Comparison of ENCODE assay signal across 1 cellular context in genomic region chr7:73578342-73579124, GRCh38.
TF ChIP-seq lines count a peak whose summit lies in the region.

A gene with protein sequence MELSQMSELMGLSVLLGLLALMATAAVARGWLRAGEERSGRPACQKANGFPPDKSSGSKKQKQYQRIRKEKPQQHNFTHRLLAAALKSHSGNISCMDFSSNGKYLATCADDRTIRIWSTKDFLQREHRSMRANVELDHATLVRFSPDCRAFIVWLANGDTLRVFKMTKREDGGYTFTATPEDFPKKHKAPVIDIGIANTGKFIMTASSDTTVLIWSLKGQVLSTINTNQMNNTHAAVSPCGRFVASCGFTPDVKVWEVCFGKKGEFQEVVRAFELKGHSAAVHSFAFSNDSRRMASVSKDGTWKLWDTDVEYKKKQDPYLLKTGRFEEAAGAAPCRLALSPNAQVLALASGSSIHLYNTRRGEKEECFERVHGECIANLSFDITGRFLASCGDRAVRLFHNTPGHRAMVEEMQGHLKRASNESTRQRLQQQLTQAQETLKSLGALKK (minus strand): TSS chr7:73578579. CDS start chr7:73578549, 30 bp downstream.

TF ChIP-seq in HepG2, 621 proteins besides CTCF, POLR2A, EP300 and RAD21 (continued from another document and continues in another):
- TF ChIP-seq BATF2 (CRISPR knock-in tag; IDR thresholded peaks at IDR 0.05) (no peak; the same call in 1 of the 2 replicates), ZNF225 (CRISPR knock-in tag; IDR thresholded peaks at IDR 0.05) (no peak), RNF2 (conservative IDR thresholded peaks at IDR 0.05; ENCODE audit: low read depth) (no peak), ZMAT5 (CRISPR knock-in tag; IDR thresholded peaks at IDR 0.05; ENCODE audit: borderline replicate concordance, low read depth) (no peak), JARID2 (CRISPR knock-in tag; IDR thresholded peaks at IDR 0.05; ENCODE audit: insufficient replicate concordance) (no peak), ZEB1 (IDR thresholded peaks at IDR 0.05; ENCODE audit: insufficient replicate concordance, low read depth) (no peak), ZSCAN29 (CRISPR knock-in tag; conservative IDR thresholded peaks at IDR 0.05) (no peak), ZMYM3 (CRISPR knock-in tag; IDR thresholded peaks at IDR 0.05) (no peak), ZKSCAN1 (IDR thresholded peaks at IDR 0.05; ENCODE audit: low read length) (no peak), THAP9 (CRISPR knock-in tag; IDR thresholded peaks at IDR 0.05; ENCODE audit: borderline replicate concordance) (no peak), ZNF546 (CRISPR knock-in tag; conservative IDR thresholded peaks at IDR 0.05) (no peak), RARA (CRISPR knock-in tag; IDR thresholded peaks at IDR 0.05) (0 out of 2 replicates have a peak, but pooled peaks have one; percentile 12), GZF1 (CRISPR knock-in tag; IDR thresholded peaks at IDR 0.05) (no peak), POLR2G (IDR thresholded peaks at IDR 0.05; ENCODE audit: low read depth, low read length) (peak; percentile 98), TAF1 (CRISPR knock-in tag; IDR thresholded peaks at IDR 0.05) (peak; percentile 89), MXD1 (CRISPR knock-in tag; IDR thresholded peaks at IDR 0.05) (peak; percentile 52; the same call in 1 of the 2 replicates), ZNF839 (CRISPR knock-in tag; IDR thresholded peaks at IDR 0.05; ENCODE audit: borderline replicate concordance) (0 out of 2 replicates have a peak, but pooled peaks have one; percentile 71), SOX6 (IDR thresholded peaks at IDR 0.05) (no peak), SOX6 (CRISPR knock-in tag; IDR thresholded peaks at IDR 0.05) (no peak; the same call in 1 of the 2 replicates), ZNF10 (CRISPR knock-in tag; IDR thresholded peaks at IDR 0.05; ENCODE audit: borderline replicate concordance, low read depth) (no peak), YEATS4 (CRISPR knock-in tag; IDR thresholded peaks at IDR 0.05; ENCODE audit: borderline replicate concordance) (peak; percentile 76; the same call in 1 of the 2 replicates), ZNF790 (CRISPR knock-in tag; IDR thresholded peaks at IDR 0.05; ENCODE audit: borderline replicate concordance) (no peak), PCBP2 (optimal IDR thresholded peaks at IDR 0.05; ENCODE audit: low read depth, low read length, poor library complexity, severe bottlenecking) (no peak), ISX (CRISPR knock-in tag; conservative IDR thresholded peaks at IDR 0.05) (0 out of 2 replicates have a peak, but pooled peaks have one; percentile 36), MAFF (IDR thresholded peaks at IDR 0.05; ENCODE audit: low read depth, low read length) (no peak), ZNF569 (CRISPR knock-in tag; IDR thresholded peaks at IDR 0.05; ENCODE audit: borderline replicate concordance) (no peak), NFKB2 (CRISPR knock-in tag; IDR thresholded peaks at IDR 0.05; ENCODE audit: borderline replicate concordance) (peak; percentile 46; the same call in 1 of the 2 replicates), MTA3 (CRISPR knock-in tag; IDR thresholded peaks at IDR 0.05) (no peak), SP1 (IDR thresholded peaks at IDR 0.05) (no peak), SP1 (CRISPR knock-in tag; IDR thresholded peaks at IDR 0.05) (peak; percentile 68), YY1 (IDR thresholded peaks at IDR 0.05; ENCODE audit: insufficient read depth, insufficient replicate concordance, low read depth, low read length) (peak; percentile 83), RBAK (CRISPR knock-in tag; IDR thresholded peaks at IDR 0.05) (no peak), IRX3 (CRISPR knock-in tag; IDR thresholded peaks at IDR 0.05; ENCODE audit: borderline replicate concordance, low read depth) (no peak), ZNF570 (CRISPR knock-in tag; IDR thresholded peaks at IDR 0.05; ENCODE audit: borderline replicate concordance) (no peak), POLR2AphosphoS5 (IDR thresholded peaks at IDR 0.05; ENCODE audit: low read depth, low read length) (peak; percentile 93), GTF3A (CRISPR knock-in tag; conservative IDR thresholded peaks at IDR 0.05) (no peak), NCOA2 (CRISPR knock-in tag; IDR thresholded peaks at IDR 0.05) (no peak; the same call in 1 of the 2 replicates), ZBTB7A (CRISPR knock-in tag; IDR thresholded peaks at IDR 0.05) (no peak), THAP11 (CRISPR knock-in tag; IDR thresholded peaks at IDR 0.05) (peak; percentile 70), SMAD9 (CRISPR knock-in tag; IDR thresholded peaks at IDR 0.05) (no peak), TRIM24 (CRISPR knock-in tag; IDR thresholded peaks at IDR 0.05) (no peak), ESRRA (CRISPR knock-in tag; IDR thresholded peaks at IDR 0.05; ENCODE audit: low read depth) (no peak), ZNF616 (CRISPR knock-in tag; IDR thresholded peaks at IDR 0.05; ENCODE audit: low read depth) (no peak), ATF3 (CRISPR knock-in tag; IDR thresholded peaks at IDR 0.05) (no peak; the same call in 1 of the 2 replicates), RORA (CRISPR knock-in tag; IDR thresholded peaks at IDR 0.05) (no peak), PAX8 (CRISPR knock-in tag; IDR thresholded peaks at IDR 0.05; ENCODE audit: borderline replicate concordance) (no peak), NFIC (IDR thresholded peaks at IDR 0.05; ENCODE audit: low read length) (no peak)
- TF ChIP-seq, protein P1, sequence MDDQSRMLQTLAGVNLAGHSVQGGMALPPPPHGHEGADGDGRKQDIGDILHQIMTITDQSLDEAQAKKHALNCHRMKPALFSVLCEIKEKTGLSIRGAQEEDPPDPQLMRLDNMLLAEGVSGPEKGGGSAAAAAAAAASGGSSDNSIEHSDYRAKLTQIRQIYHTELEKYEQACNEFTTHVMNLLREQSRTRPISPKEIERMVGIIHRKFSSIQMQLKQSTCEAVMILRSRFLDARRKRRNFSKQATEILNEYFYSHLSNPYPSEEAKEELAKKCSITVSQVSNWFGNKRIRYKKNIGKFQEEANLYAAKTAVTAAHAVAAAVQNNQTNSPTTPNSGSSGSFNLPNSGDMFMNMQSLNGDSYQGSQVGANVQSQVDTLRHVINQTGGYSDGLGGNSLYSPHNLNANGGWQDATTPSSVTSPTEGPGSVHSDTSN (CRISPR knock-in tag; IDR thresholded peaks at IDR 0.05; ENCODE audit: borderline replicate concordance), result no peak
- TF ChIP-seq, protein P2, sequence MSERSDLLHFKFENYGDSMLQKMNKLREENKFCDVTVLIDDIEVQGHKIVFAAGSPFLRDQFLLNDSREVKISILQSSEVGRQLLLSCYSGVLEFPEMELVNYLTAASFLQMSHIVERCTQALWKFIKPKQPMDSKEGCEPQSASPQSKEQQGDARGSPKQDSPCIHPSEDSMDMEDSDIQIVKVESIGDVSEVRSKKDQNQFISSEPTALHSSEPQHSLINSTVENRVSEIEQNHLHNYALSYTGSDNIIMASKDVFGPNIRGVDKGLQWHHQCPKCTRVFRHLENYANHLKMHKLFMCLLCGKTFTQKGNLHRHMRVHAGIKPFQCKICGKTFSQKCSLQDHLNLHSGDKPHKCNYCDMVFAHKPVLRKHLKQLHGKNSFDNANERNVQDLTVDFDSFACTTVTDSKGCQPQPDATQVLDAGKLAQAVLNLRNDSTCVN (CRISPR knock-in tag; IDR thresholded peaks at IDR 0.05; ENCODE audit: borderline replicate concordance), result peak; percentile 66; the same call in 1 of the 2 replicates
- TF ChIP-seq, protein P3, sequence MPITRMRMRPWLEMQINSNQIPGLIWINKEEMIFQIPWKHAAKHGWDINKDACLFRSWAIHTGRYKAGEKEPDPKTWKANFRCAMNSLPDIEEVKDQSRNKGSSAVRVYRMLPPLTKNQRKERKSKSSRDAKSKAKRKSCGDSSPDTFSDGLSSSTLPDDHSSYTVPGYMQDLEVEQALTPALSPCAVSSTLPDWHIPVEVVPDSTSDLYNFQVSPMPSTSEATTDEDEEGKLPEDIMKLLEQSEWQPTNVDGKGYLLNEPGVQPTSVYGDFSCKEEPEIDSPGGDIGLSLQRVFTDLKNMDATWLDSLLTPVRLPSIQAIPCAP (CRISPR knock-in tag; IDR thresholded peaks at IDR 0.05; ENCODE audit: low read depth), result no peak
- TF ChIP-seq, protein P4, sequence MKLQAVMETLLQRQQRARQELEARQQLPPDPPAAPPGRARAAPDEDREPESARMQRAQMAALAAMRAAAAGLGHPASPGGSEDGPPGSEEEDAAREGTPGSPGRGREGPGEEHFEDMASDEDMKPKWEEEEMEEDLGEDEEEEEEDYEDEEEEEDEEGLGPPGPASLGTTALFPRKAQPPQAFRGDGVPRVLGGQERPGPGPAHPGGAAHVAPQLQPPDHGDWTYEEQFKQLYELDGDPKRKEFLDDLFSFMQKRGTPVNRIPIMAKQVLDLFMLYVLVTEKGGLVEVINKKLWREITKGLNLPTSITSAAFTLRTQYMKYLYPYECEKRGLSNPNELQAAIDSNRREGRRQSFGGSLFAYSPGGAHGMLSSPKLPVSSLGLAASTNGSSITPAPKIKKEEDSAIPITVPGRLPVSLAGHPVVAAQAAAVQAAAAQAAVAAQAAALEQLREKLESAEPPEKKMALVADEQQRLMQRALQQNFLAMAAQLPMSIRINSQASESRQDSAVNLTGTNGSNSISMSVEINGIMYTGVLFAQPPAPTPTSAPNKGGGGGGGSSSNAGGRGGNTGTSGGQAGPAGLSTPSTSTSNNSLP (IDR thresholded peaks at IDR 0.05; ENCODE audit: low read depth, low read length), result no peak
- TF ChIP-seq, protein P5, sequence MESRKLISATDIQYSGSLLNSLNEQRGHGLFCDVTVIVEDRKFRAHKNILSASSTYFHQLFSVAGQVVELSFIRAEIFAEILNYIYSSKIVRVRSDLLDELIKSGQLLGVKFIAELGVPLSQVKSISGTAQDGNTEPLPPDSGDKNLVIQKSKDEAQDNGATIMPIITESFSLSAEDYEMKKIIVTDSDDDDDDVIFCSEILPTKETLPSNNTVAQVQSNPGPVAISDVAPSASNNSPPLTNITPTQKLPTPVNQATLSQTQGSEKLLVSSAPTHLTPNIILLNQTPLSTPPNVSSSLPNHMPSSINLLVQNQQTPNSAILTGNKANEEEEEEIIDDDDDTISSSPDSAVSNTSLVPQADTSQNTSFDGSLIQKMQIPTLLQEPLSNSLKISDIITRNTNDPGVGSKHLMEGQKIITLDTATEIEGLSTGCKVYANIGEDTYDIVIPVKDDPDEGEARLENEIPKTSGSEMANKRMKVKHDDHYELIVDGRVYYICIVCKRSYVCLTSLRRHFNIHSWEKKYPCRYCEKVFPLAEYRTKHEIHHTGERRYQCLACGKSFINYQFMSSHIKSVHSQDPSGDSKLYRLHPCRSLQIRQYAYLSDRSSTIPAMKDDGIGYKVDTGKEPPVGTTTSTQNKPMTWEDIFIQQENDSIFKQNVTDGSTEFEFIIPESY (CRISPR knock-in tag; IDR thresholded peaks at IDR 0.05), result no peak
- TF ChIP-seq, protein P6, sequence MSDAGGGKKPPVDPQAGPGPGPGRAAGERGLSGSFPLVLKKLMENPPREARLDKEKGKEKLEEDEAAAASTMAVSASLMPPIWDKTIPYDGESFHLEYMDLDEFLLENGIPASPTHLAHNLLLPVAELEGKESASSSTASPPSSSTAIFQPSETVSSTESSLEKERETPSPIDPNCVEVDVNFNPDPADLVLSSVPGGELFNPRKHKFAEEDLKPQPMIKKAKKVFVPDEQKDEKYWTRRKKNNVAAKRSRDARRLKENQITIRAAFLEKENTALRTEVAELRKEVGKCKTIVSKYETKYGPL (CRISPR knock-in tag; IDR thresholded peaks at IDR 0.05), result no peak
